ENCODE assay signal across 9 cellular contexts in the genomic region with DNA sequence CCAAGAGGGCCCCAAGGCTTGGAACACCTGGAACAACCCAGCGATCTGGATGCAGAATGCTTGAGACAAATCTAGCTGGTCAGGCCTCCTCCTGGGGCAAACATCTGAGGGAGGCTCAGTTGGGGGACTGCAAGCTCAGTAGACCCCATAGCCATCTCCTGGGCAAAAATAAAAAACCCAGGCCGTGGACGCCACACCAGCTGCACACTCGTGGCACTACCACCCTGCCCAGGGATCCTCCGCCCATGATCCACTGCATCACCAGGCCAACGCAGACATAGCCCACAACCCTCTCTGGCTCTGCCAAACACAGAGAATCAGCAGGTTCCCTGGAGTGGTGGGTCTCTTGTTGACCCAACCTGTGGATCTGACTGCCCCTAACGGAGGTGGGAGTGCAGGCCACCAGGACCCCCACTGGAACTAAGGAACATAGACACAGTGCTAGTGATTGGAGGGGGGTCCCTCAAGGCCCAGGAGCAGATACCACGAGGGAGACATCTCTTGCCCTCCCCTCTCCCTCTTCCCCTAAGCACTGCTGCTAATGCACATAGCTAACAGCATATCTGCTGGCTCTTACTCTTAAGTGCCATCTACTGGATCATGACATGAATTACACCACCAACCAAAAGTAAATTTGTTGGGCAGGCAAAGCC.
DNase-seq lines count a peak whose midpoint lies in the region; ATAC-seq and FAIRE-seq lines count a peak whose summit lies in the region.
"Had no signal": no experiment of that assay in that cellular context is flagged by ENCODE, and none has a peak within 500 bp of the region (broad histone marks: within the 10 kb centered on the region; RNA-seq: fewer than 3 reads in every experiment).

No MANE protein-coding gene starts in this region.

- CTCF ChIA-PET in activated naive CD4-positive, alpha-beta T cell treated with anti-CD3 and anti-CD28 coated beads for 36 hours (lab: Charles Lee) = interaction anchor here (0.5 to 2.8 kb wide), 13 partner anchors 9 to 201 kb away, joined by 3 to 39 read pairs (median 3); no protein-coding TSS in a partner anchor
- CTCF ChIA-PET in activated naive CD4-positive, alpha-beta T cell treated with anti-CD3 and anti-CD28 coated beads, Interleukin-2, amount 10 ng/mL, durations not matched to agents 7 days and 5 days (lab: Charles Lee) = interaction anchor here (1.1 to 2.6 kb wide), 9 partner anchors 10 to 503 kb away, joined by 3 to 20 read pairs (median 4); no protein-coding TSS in a partner anchor

- in situ Hi-C loops in KBM-7 (cut with MboI; ENCODE audit: low pct_unique_long_range_greater_than_20kb, low sequenced_read_pairs) = no loop called here

- H3K36me3 Mint-ChIP-seq in activated naive CD4-positive, alpha-beta T cell treated with anti-CD3 and anti-CD28 coated beads for 36 hours (ENCODE audit: low read depth) = no peaks in the 10 kb centered on the region
- H3K36me3 Mint-ChIP-seq in activated naive CD4-positive, alpha-beta T cell treated with anti-CD3 and anti-CD28 coated beads, Interleukin-2, amount 10 ng/mL, durations not matched to agents 7 days and 5 days = no peaks in the 10 kb centered on the region
- H3K36me3 Mint-ChIP-seq in effector memory CD8-positive, alpha-beta T cell (ENCODE audit: insufficient read depth) = no peaks in the 10 kb centered on the region

- peak; percentile 4 for DNase-seq in activated naive CD4-positive, alpha-beta T cell treated with anti-CD3 and anti-CD28 coated beads for 36 hours
- DNase-seq in activated naive CD4-positive, alpha-beta T cell treated with anti-CD3 and anti-CD28 coated beads, Interleukin-2, amount 10 ng/mL, durations not matched to agents 7 days and 5 days = no peak
- DNase-seq in KBM-7 = peak; percentile 53
- DNase-seq in RCC 7860 (ENCODE audit: low spot score) = peak; percentile 29
- DNase-seq in effector memory CD8-positive, alpha-beta T cell = peak in 1 of 3 experiments; percentile 4
- peak; percentile 51 for DNase-seq in medulla oblongata (ENCODE audit: extremely low spot score)
- DNase-seq in mucosa of gallbladder (ENCODE audit: low spot score) = no peak

- no peak overlapping the region for H3K27ac Mint-ChIP-seq in activated naive CD4-positive, alpha-beta T cell treated with anti-CD3 and anti-CD28 coated beads for 36 hours
- H3K27ac Mint-ChIP-seq in activated naive CD4-positive, alpha-beta T cell treated with anti-CD3 and anti-CD28 coated beads, Interleukin-2, amount 10 ng/mL, durations not matched to agents 7 days and 5 days = no peak overlapping the region
- H3K27ac Mint-ChIP-seq in effector memory CD8-positive, alpha-beta T cell = no peak overlapping the region

- ATAC-seq in effector memory CD8-positive, alpha-beta T cell (replicated peaks) = peak; percentile 35
- ATAC-seq in GM18858 (IDR thresholded peaks at IDR 0.05; ENCODE audit: unreplicated experiment) = no peak

- H3K4me3 Mint-ChIP-seq in activated naive CD4-positive, alpha-beta T cell treated with anti-CD3 and anti-CD28 coated beads for 36 hours = no peak overlapping the region
- H3K4me3 Mint-ChIP-seq in activated naive CD4-positive, alpha-beta T cell treated with anti-CD3 and anti-CD28 coated beads, Interleukin-2, amount 10 ng/mL, durations not matched to agents 7 days and 5 days = no peak overlapping the region
- no peak overlapping the region for H3K4me3 Mint-ChIP-seq in effector memory CD8-positive, alpha-beta T cell

- H3K9me3 Mint-ChIP-seq in activated naive CD4-positive, alpha-beta T cell treated with anti-CD3 and anti-CD28 coated beads for 36 hours = no peaks in the 10 kb centered on the region
- no peaks in the 10 kb centered on the region for H3K9me3 Mint-ChIP-seq in activated naive CD4-positive, alpha-beta T cell treated with anti-CD3 and anti-CD28 coated beads, Interleukin-2, amount 10 ng/mL, durations not matched to agents 7 days and 5 days
- H3K9me3 Mint-ChIP-seq in effector memory CD8-positive, alpha-beta T cell = no peaks in the 10 kb centered on the region

- H3K4me1 Mint-ChIP-seq in activated naive CD4-positive, alpha-beta T cell treated with anti-CD3 and anti-CD28 coated beads for 36 hours (ENCODE audit: low read depth) = peaks cover 3% of the 10 kb centered on the region
- no peaks in the 10 kb centered on the region for H3K4me1 Mint-ChIP-seq in activated naive CD4-positive, alpha-beta T cell treated with anti-CD3 and anti-CD28 coated beads, Interleukin-2, amount 10 ng/mL, durations not matched to agents 7 days and 5 days
- H3K4me1 Mint-ChIP-seq in effector memory CD8-positive, alpha-beta T cell (ENCODE audit: low read depth in 2 of 2) = no peaks in the 10 kb centered on the region

- H3K27me3 Mint-ChIP-seq in activated naive CD4-positive, alpha-beta T cell treated with anti-CD3 and anti-CD28 coated beads for 36 hours (ENCODE audit: low read depth) = peaks cover 8% of the 10 kb centered on the region
- H3K27me3 Mint-ChIP-seq in activated naive CD4-positive, alpha-beta T cell treated with anti-CD3 and anti-CD28 coated beads, Interleukin-2, amount 10 ng/mL, durations not matched to agents 7 days and 5 days = peaks cover 21% of the 10 kb centered on the region
- peaks cover 16 to 29% of the 10 kb centered on the region in 2 donors for H3K27me3 Mint-ChIP-seq in effector memory CD8-positive, alpha-beta T cell

- intact Hi-C loops in activated naive CD4-positive, alpha-beta T cell treated with anti-CD3 and anti-CD28 coated beads for 36 hours (cut with micrococcal nuclease) = loop anchor here (1.0 to 5.0 kb wide), 2 partner anchors 102 to 116 kb away; no protein-coding TSS in a partner anchor

- no peak for FAIRE-seq in RCC 7860 (lab: Jason Lieb, UNC)
- FAIRE-seq: colon had no signal

Comparison
In these comparisons a context has a peak if more than half of its experiments do, and no peak if none do; other contexts are left out.
1. DNase-seq: peak in activated naive CD4-positive, alpha-beta T cell treated with anti-CD3 and anti-CD28 coated beads for 36 hours (single experiment), KBM-7 (single experiment), RCC 7860 (single experiment) and medulla oblongata (single experiment); none in activated naive CD4-positive, alpha-beta T cell treated with anti-CD3 and anti-CD28 coated beads, Interleukin-2, amount 10 ng/mL, durations not matched to agents 7 days and 5 days (single experiment) and mucosa of gallbladder (single experiment).